In genomic region chr22:26581769-26582168, GRCh38 we compare ENCODE assay signal across 18 cellular contexts. TPM values are rescaled to one million over a fixed set of nuclear protein-coding genes. Genes with fewer than 3 reads are reported as not detected.
A peak's percentile ranks its signal among the peaks of the same experiment; 100 is the strongest.
DNase-seq lines count a peak whose midpoint lies in the region; ATAC-seq, FAIRE-seq and TF ChIP-seq lines count a peak whose summit lies in the region.
"Had no signal": no experiment of that assay in that cellular context is flagged by ENCODE, and none has a peak within 500 bp of the region (broad histone marks: within the 10 kb centered on the region; RNA-seq: fewer than 3 reads in every experiment).

No MANE protein-coding gene starts in this region.

- no TSS peak for BruUV-seq in HepG2 (replicated peaks; lab: Mats Ljungman, UMichigan)

- POLR2A ChIA-PET in HepG2 (lab: Yijun Ruan, JAX), result no interaction called here
- POLR2A ChIA-PET in T-cell (lab: Charles Lee), result no interaction called here
- POLR2A ChIA-PET in naive thymus-derived CD4-positive, alpha-beta T cell (lab: Charles Lee), result no interaction called here

- no peaks in the 10 kb centered on the region for H3K9me3 Mint-ChIP-seq in T-cell
- H3K9me3 Mint-ChIP-seq in naive thymus-derived CD4-positive, alpha-beta T cell, result no peaks in the 10 kb centered on the region
- H3K9me3 Mint-ChIP-seq: IgD-negative memory B cell had no signal

- intact Hi-C loops in HepG2 (cut with micrococcal nuclease; ENCODE audit: unreplicated experiment) (no loop called here), right lobe of liver (cut with DNase I) (no loop called here)
- intact Hi-C loops in naive thymus-derived CD4-positive, alpha-beta T cell (cut with micrococcal nuclease), result no loop called here

- no peaks in the 10 kb centered on the region for H3K9me3 ChIP-seq in HepG2 (ENCODE audit: low read length)
- H3K9me3 ChIP-seq in right lobe of liver, result no peaks in the 10 kb centered on the region
- H3K9me3 ChIP-seq in naive thymus-derived CD4-positive, alpha-beta T cell (ENCODE audit: control insufficient read depth in 2 of 3, low read length in 3 of 3), result no peaks in the 10 kb centered on the region

- TF ChIP-seq RAD21 in HepG2 (CRISPR knock-in tag; IDR thresholded peaks at IDR 0.05), result no peak

- TF ChIP-seq CTCF in HepG2 (CRISPR knock-in tag; IDR thresholded peaks at IDR 0.05) (no peak), right lobe of liver (IDR thresholded peaks at IDR 0.05) (no peak)

- no peak overlapping the region for H3K4me2 ChIP-seq in HepG2 (ENCODE audit: low read depth, low read length)

- H3K36me3 Mint-ChIP-seq in T-cell, result peaks cover 8% of the 10 kb centered on the region
- peaks cover 0 to 18% (median 0%) of the 10 kb centered on the region in 5 donors for H3K36me3 Mint-ChIP-seq in naive thymus-derived CD4-positive, alpha-beta T cell

- H2AFZ ChIP-seq in HepG2 (ENCODE audit: low read length), result no peak overlapping the region

- no peaks in the 10 kb centered on the region for H4K20me1 ChIP-seq in HepG2 (ENCODE audit: insufficient read depth, low read length)

- TF ChIP-seq POLR2A in HepG2 (IDR thresholded peaks at IDR 0.05; ENCODE audit: insufficient read depth in 1 of 2, low read depth in 2 of 2, low read length in 2 of 2) (no peak), right lobe of liver (IDR thresholded peaks at IDR 0.05) (no peak)

- 0 out of 5 replicates have a peak, but pooled peaks cover 0 to 4% of the 10 kb centered on the region in 2 experiments for H3K36me3 ChIP-seq in HepG2 (replicated peaks in 1 of 2; ENCODE audit: control insufficient read depth in 1 of 2, insufficient read depth in 2 of 2, low read length in 2 of 2)
- H3K36me3 ChIP-seq in right lobe of liver, result peaks cover 0 to 15% (median 8%) of the 10 kb centered on the region in 4 donors
- no peaks in the 10 kb centered on the region for H3K36me3 ChIP-seq in naive thymus-derived CD4-positive, alpha-beta T cell (ENCODE audit: control insufficient read depth in 2 of 3, insufficient read depth in 3 of 3, low read length in 3 of 3)

- no peaks in the 10 kb centered on the region for H3K79me2 ChIP-seq in HepG2 (ENCODE audit: insufficient read depth, low read length)

- H3K4me1 ChIP-seq in HepG2 (ENCODE audit: insufficient read depth, low read length), result peaks cover 8% of the 10 kb centered on the region; the same call in 1 of the 2 replicates
- peaks cover 0 to 25% (median 12%) of the 10 kb centered on the region in 4 donors for H3K4me1 ChIP-seq in right lobe of liver
- H3K4me1 ChIP-seq in naive thymus-derived CD4-positive, alpha-beta T cell (ENCODE audit: control insufficient read depth in 2 of 2, insufficient read depth in 2 of 2, low read length in 2 of 2), result peaks cover 34 to 60% of the 10 kb centered on the region in 2 donors

- H3K27ac Mint-ChIP-seq in T-cell, result peak overlapping the region; percentile 77 to 95
- peak overlapping the region in 6 of 9 donors; percentile 79 to 91 (median 88) for H3K27ac Mint-ChIP-seq in naive thymus-derived CD4-positive, alpha-beta T cell

- peak overlapping the region in 1 of 3 donors; percentile 71 for H3K4me3 Mint-ChIP-seq in T-cell
- H3K4me3 Mint-ChIP-seq in naive thymus-derived CD4-positive, alpha-beta T cell, result peak overlapping the region in 3 of 10 donors; percentile 30 to 72 (median 57)

- DNase-seq in HepG2 (ENCODE audit: low spot score) (no peak), right lobe of liver (no peak), T-cell (no peak), DMS53 treated with DMSO at 0.1 percent for 48 hours (lab: John Stamatoyannopoulos, UW; ENCODE audit: unreplicated experiment) (no peak)
- no peak for DNase-seq in naive thymus-derived CD4-positive, alpha-beta T cell
- DNase-seq: AML-193, NCI-H1048, NCI-H1694, NCI-H2107, NCI-H226, NCI-H526 treated with DMSO at 0.1 percent for 48 hours, PC-3 had no signal

- no peaks in the 10 kb centered on the region for H3K27me3 ChIP-seq in HepG2 (ENCODE audit: control insufficient read depth in 1 of 2, insufficient read depth in 2 of 2, low read length in 2 of 2)
- no peaks in the 10 kb centered on the region for H3K27me3 ChIP-seq in right lobe of liver
- H3K27me3 ChIP-seq in naive thymus-derived CD4-positive, alpha-beta T cell (ENCODE audit: control insufficient read depth in 2 of 2, insufficient read depth in 2 of 2, low read length in 2 of 2), result no peaks in the 10 kb centered on the region

- H3K4me3 ChIP-seq in HepG2 (replicated peaks in 1 of 3; ENCODE audit: insufficient read depth in 1 of 3, low read depth in 2 of 3, low read length in 3 of 3), result no peak overlapping the region
- H3K4me3 ChIP-seq in right lobe of liver, result no peak overlapping the region
- no peak overlapping the region for H3K4me3 ChIP-seq in naive thymus-derived CD4-positive, alpha-beta T cell (ENCODE audit: low read length)

- no peak overlapping the region for H3K9ac ChIP-seq in HepG2 (ENCODE audit: insufficient read depth, low read depth, low read length)

- CTCF ChIA-PET in HepG2 (lab: Yijun Ruan, JAX; ENCODE audit: low intra/inter-chr PET ratio, low total read pairs), result no interaction called here
- CTCF ChIA-PET in T-cell (lab: Charles Lee), result no interaction called here
- CTCF ChIA-PET in naive thymus-derived CD4-positive, alpha-beta T cell (lab: Charles Lee), result no interaction called here

- H3K27me3 Mint-ChIP-seq in T-cell, result no peaks in the 10 kb centered on the region
- no peaks in the 10 kb centered on the region for H3K27me3 Mint-ChIP-seq in naive thymus-derived CD4-positive, alpha-beta T cell
- H3K27me3 Mint-ChIP-seq: IgD-negative memory B cell had no signal

- H3K4me1 Mint-ChIP-seq in T-cell, result peaks cover 65 to 76% (median 71%) of the 10 kb centered on the region in 3 donors
- peaks cover 51 to 77% (median 69%) of the 10 kb centered on the region in 7 donors for H3K4me1 Mint-ChIP-seq in naive thymus-derived CD4-positive, alpha-beta T cell

- 90% methylated on average over 6 of the region's 6 CpGs for WGBS in HepG2 (ENCODE audit: low lambda C conversion rate)
- 53% methylated on average over 6 of the region's 6 CpGs for WGBS in right lobe of liver (ENCODE audit: insufficient coverage, low coverage, low lambda C conversion rate, missing lambda C conversion rate)

- TF ChIP-seq EP300 in HepG2 (IDR thresholded peaks at IDR 0.05; ENCODE audit: low read depth in 2 of 2, low read length in 2 of 2), result no peak
- no peak for TF ChIP-seq EP300 in HepG2 (CRISPR knock-in tag; IDR thresholded peaks at IDR 0.05; ENCODE audit: borderline replicate concordance)

- in situ Hi-C loops in HepG2 (cut with HindIII; ENCODE audit: extremely low pct_ligation_motif_present, low pct_unique_long_range_greater_than_20kb), result no loop called here

- no peak for FAIRE-seq in HepG2 (lab: Jason Lieb, UNC)

- ATAC-seq in HepG2 (no peak), right lobe of liver (no peak), T-cell (replicated peaks in 1 of 4) (no peak), HG02798 (IDR thresholded peaks at IDR 0.05; ENCODE audit: poor library complexity, unreplicated experiment) (no peak), HG02852 (IDR thresholded peaks at IDR 0.05; ENCODE audit: unreplicated experiment) (no peak)
- ATAC-seq in naive thymus-derived CD4-positive, alpha-beta T cell, result no peak
- ATAC-seq: PC-3 had no signal

- H3K27ac ChIP-seq in HepG2 (ENCODE audit: extremely low read length, insufficient read depth, low read length), result no peak overlapping the region
- no peak overlapping the region for H3K27ac ChIP-seq in right lobe of liver
- no peak overlapping the region for H3K27ac ChIP-seq in naive thymus-derived CD4-positive, alpha-beta T cell (ENCODE audit: low read depth, low read length)

RNA-seq across cellular contexts. Expression of gene TPST2, which starts 8.2 kb away (rescaled TPM):
- 9.2 and 15.2 TPM in 2 replicates for total RNA-seq in HepG2 (2016; rRNA removed; fragmentation: Illumina TruSeq; extraction: Trizol)
- total RNA-seq in HepG2 (2016; cell fraction: cytosol; rRNA removed; fragmentation: Illumina TruSeq; extraction: Trizol; ENCODE audit: low read depth), result 10.0 and 10.4 TPM in 2 replicates
- total RNA-seq in HepG2 (2016; cell fraction: insoluble cytoplasmic fraction; rRNA removed; fragmentation: Illumina TruSeq; extraction: Trizol), result 7.8 and 13.5 TPM in 2 replicates
- 17.6 and 23.3 TPM in 2 replicates for total RNA-seq in HepG2 (2016; cell fraction: membrane; rRNA removed; fragmentation: Illumina TruSeq; extraction: Trizol)
- 10.0 and 10.8 TPM in 2 replicates for total RNA-seq in HepG2 (2016; cell fraction: nucleus; rRNA removed; fragmentation: Illumina TruSeq; extraction: Trizol)
- 23.8 and 29.5 TPM in 2 replicates for polyA plus RNA-seq in HepG2 (2011; rRNA removed)
- polyA plus RNA-seq in HepG2 (2011; cell fraction: cytosol; rRNA removed), result 27.5 and 32.7 TPM in 2 replicates
- 21.6 and 24.3 TPM in 2 replicates for polyA plus RNA-seq in HepG2 (2011; cell fraction: nucleus; rRNA removed)
- 9.2 and 17.3 TPM in 2 replicates for polyA plus RNA-seq in HepG2 (2012)
- 13.1 and 15.0 TPM in 2 replicates for polyA plus RNA-seq in HepG2 (2016; cell fraction: cytosol; fragmentation: Illumina TruSeq; extraction: Trizol; ENCODE audit: low read depth)
- 10.0 and 11.2 TPM in 2 replicates for polyA plus RNA-seq in HepG2 (2016; cell fraction: insoluble cytoplasmic fraction; fragmentation: Illumina TruSeq; extraction: Trizol; ENCODE audit: low read depth)
- 19.3 and 21.6 TPM in 2 replicates for polyA plus RNA-seq in HepG2 (2016; cell fraction: membrane; fragmentation: Illumina TruSeq; extraction: Trizol; ENCODE audit: low read depth)
- polyA plus RNA-seq in HepG2 (2016; cell fraction: nucleus; fragmentation: Illumina TruSeq; extraction: Trizol; ENCODE audit: insufficient read depth, low read depth), result 16.7 and 18.4 TPM in 2 replicates
- polyA minus RNA-seq in HepG2 (2011; rRNA and poly(A)+ RNA removed; ENCODE audit: low replicate concordance), result 13.6 and 45.9 TPM in 2 replicates
- polyA minus RNA-seq in HepG2 (2011; cell fraction: cytosol; rRNA and poly(A)+ RNA removed), result 10.1 and 10.6 TPM in 2 replicates
- polyA minus RNA-seq in HepG2 (2011; cell fraction: nucleus; rRNA and poly(A)+ RNA removed), result 11.7 and 12.1 TPM in 2 replicates
- total RNA-seq in right lobe of liver, result 100 to 1,000 TPM in 2 of 6 experiments, 10 to 100 TPM in 4; 53.2 to 117 (median 66.9) TPM
- 10 to 100 TPM; 30.3 to 42.1 (median 38.0) TPM for total RNA-seq in T-cell
- total RNA-seq in naive thymus-derived CD4-positive, alpha-beta T cell, result 10 to 100 TPM; 16.7 to 44.8 (median 20.6) TPM
- 10 to 100 TPM; 14.4 to 30.5 TPM for polyA plus RNA-seq in naive thymus-derived CD4-positive, alpha-beta T cell

RNA-seq across cellular contexts. Expression of gene CRYBB1, which starts 36.1 kb away (rescaled TPM):
- total RNA-seq in HepG2 (2016; rRNA removed; fragmentation: Illumina TruSeq; extraction: Trizol) (not detected in 2 replicates), right lobe of liver (under 1 TPM in 2 of 6 experiments, not detected in 4; 0.53 to 0.59 TPM), T-cell (not detected)
- total RNA-seq in HepG2 (2016; cell fraction: cytosol; rRNA removed; fragmentation: Illumina TruSeq; extraction: Trizol; ENCODE audit: low read depth), result not detected in 2 replicates
- not detected in 2 replicates for total RNA-seq in HepG2 (2016; cell fraction: insoluble cytoplasmic fraction; rRNA removed; fragmentation: Illumina TruSeq; extraction: Trizol)
- not detected in 2 replicates for total RNA-seq in HepG2 (2016; cell fraction: membrane; rRNA removed; fragmentation: Illumina TruSeq; extraction: Trizol)
- total RNA-seq in HepG2 (2016; cell fraction: nucleus; rRNA removed; fragmentation: Illumina TruSeq; extraction: Trizol), result not detected in 2 replicates
- not detected in 2 replicates for polyA plus RNA-seq in HepG2 (2011; rRNA removed)
- not detected in 2 replicates for polyA plus RNA-seq in HepG2 (2011; cell fraction: cytosol; rRNA removed)
- not detected in 2 replicates for polyA plus RNA-seq in HepG2 (2011; cell fraction: nucleus; rRNA removed)
- polyA plus RNA-seq in HepG2 (2012), result not detected in 2 replicates
- not detected in 2 replicates for polyA plus RNA-seq in HepG2 (2016; cell fraction: cytosol; fragmentation: Illumina TruSeq; extraction: Trizol; ENCODE audit: low read depth)
- polyA plus RNA-seq in HepG2 (2016; cell fraction: insoluble cytoplasmic fraction; fragmentation: Illumina TruSeq; extraction: Trizol; ENCODE audit: low read depth), result not detected in 2 replicates
- polyA plus RNA-seq in HepG2 (2016; cell fraction: membrane; fragmentation: Illumina TruSeq; extraction: Trizol; ENCODE audit: low read depth), result not detected in 2 replicates
- not detected in 2 replicates for polyA plus RNA-seq in HepG2 (2016; cell fraction: nucleus; fragmentation: Illumina TruSeq; extraction: Trizol; ENCODE audit: insufficient read depth, low read depth)
- not detected in 2 replicates for polyA minus RNA-seq in HepG2 (2011; rRNA and poly(A)+ RNA removed; ENCODE audit: low replicate concordance)
- not detected in 2 replicates for polyA minus RNA-seq in HepG2 (2011; cell fraction: cytosol; rRNA and poly(A)+ RNA removed)
- not detected in 2 replicates for polyA minus RNA-seq in HepG2 (2011; cell fraction: nucleus; rRNA and poly(A)+ RNA removed)
- not detected for total RNA-seq in naive thymus-derived CD4-positive, alpha-beta T cell
- not detected for polyA plus RNA-seq in naive thymus-derived CD4-positive, alpha-beta T cell
- total RNA-seq: A673, H4, PC-3, SK-MEL-5 had no signal

RNA-seq across cellular contexts. Expression of gene CRYBA4, which starts 40.0 kb away (rescaled TPM):
- not detected in 2 replicates for total RNA-seq in HepG2 (2016; rRNA removed; fragmentation: Illumina TruSeq; extraction: Trizol)
- not detected in 2 replicates for total RNA-seq in HepG2 (2016; cell fraction: cytosol; rRNA removed; fragmentation: Illumina TruSeq; extraction: Trizol; ENCODE audit: low read depth)
- total RNA-seq in HepG2 (2016; cell fraction: insoluble cytoplasmic fraction; rRNA removed; fragmentation: Illumina TruSeq; extraction: Trizol), result not detected in 2 replicates
- total RNA-seq in HepG2 (2016; cell fraction: membrane; rRNA removed; fragmentation: Illumina TruSeq; extraction: Trizol), result not detected in 2 replicates
- not detected in 2 replicates for total RNA-seq in HepG2 (2016; cell fraction: nucleus; rRNA removed; fragmentation: Illumina TruSeq; extraction: Trizol)
- polyA plus RNA-seq in HepG2 (2011; rRNA removed), result not detected in 2 replicates
- not detected in 2 replicates for polyA plus RNA-seq in HepG2 (2011; cell fraction: cytosol; rRNA removed)
- not detected in 2 replicates for polyA plus RNA-seq in HepG2 (2011; cell fraction: nucleus; rRNA removed)
- polyA plus RNA-seq in HepG2 (2012), result not detected in 2 replicates
- not detected in 2 replicates for polyA plus RNA-seq in HepG2 (2016; cell fraction: cytosol; fragmentation: Illumina TruSeq; extraction: Trizol; ENCODE audit: low read depth)
- polyA plus RNA-seq in HepG2 (2016; cell fraction: insoluble cytoplasmic fraction; fragmentation: Illumina TruSeq; extraction: Trizol; ENCODE audit: low read depth), result not detected in 2 replicates
- not detected in 2 replicates for polyA plus RNA-seq in HepG2 (2016; cell fraction: membrane; fragmentation: Illumina TruSeq; extraction: Trizol; ENCODE audit: low read depth)
- polyA plus RNA-seq in HepG2 (2016; cell fraction: nucleus; fragmentation: Illumina TruSeq; extraction: Trizol; ENCODE audit: insufficient read depth, low read depth), result not detected in 2 replicates
- polyA minus RNA-seq in HepG2 (2011; rRNA and poly(A)+ RNA removed; ENCODE audit: low replicate concordance), result not detected in 2 replicates
- polyA minus RNA-seq in HepG2 (2011; cell fraction: cytosol; rRNA and poly(A)+ RNA removed), result not detected in 2 replicates
- not detected in 2 replicates for polyA minus RNA-seq in HepG2 (2011; cell fraction: nucleus; rRNA and poly(A)+ RNA removed)
- not detected for total RNA-seq in right lobe of liver
- total RNA-seq in T-cell, result not detected
- not detected for total RNA-seq in naive thymus-derived CD4-positive, alpha-beta T cell
- not detected for polyA plus RNA-seq in naive thymus-derived CD4-positive, alpha-beta T cell
- total RNA-seq: A673, H4, PC-3 had no signal
- polyA plus RNA-seq: IgD-negative memory B cell had no signal
